8 cellular contexts compared by ENCODE assay signal in genomic region chr1:234533034-234533571, GRCh38. TPM values are rescaled to one million over a fixed set of nuclear protein-coding genes. Genes with fewer than 3 reads are reported as not detected.
DNase-seq lines count a peak whose midpoint lies in the region; ATAC-seq and TF ChIP-seq lines count a peak whose summit lies in the region.

No MANE protein-coding gene starts in this region.

- no peak for ATAC-seq in GM21737 (IDR thresholded peaks at IDR 0.05; ENCODE audit: unreplicated experiment)

- intact Hi-C loops in ovary (cut with DNase I): loop anchor here (2.0 to 10.0 kb wide), 7 partner anchors 34 to 462 kb away; no protein-coding TSS in a partner anchor

- 26 to 31% (median 28%) methylated on average over 8 of the region's 8 CpGs for WGBS in ovary, 3 donors

- H3K4me3 ChIP-seq in AG10803 (ENCODE audit: low read length) (0 out of 2 replicates have a peak overlapping the region, but pooled peaks have one; percentile 2), SK-N-MC (no peak overlapping the region), ovary (no peak overlapping the region)

- H3K9ac ChIP-seq in SK-N-MC (ENCODE audit: insufficient read length): no peak overlapping the region

- TF ChIP-seq CTCF in AG10803 (conservative IDR thresholded peaks at IDR 0.05; ENCODE audit: low read length) (0 out of 2 replicates have a peak, but pooled peaks have one; percentile 11), ovary (IDR thresholded peaks at IDR 0.05) (no peak)

- TF ChIP-seq POLR2A in ovary (IDR thresholded peaks at IDR 0.05): no peak

- H3K27ac ChIP-seq in SK-N-MC (peak overlapping the region; percentile 92), ovary (peak overlapping the region; percentile 47 to 98)

- TF ChIP-seq EP300 in ovary (IDR thresholded peaks at IDR 0.05): peak; percentile 12

- no peaks in the 10 kb centered on the region for H3K27me3 ChIP-seq in ovary

- H3K4me1 ChIP-seq in ovary (ENCODE audit: insufficient read depth): peaks cover 46% of the 10 kb centered on the region

- H3K36me3 ChIP-seq in SK-N-MC (ENCODE audit: insufficient read depth, low read length): no peaks in the 10 kb centered on the region
- H3K36me3 ChIP-seq in ovary: no peaks in the 10 kb centered on the region

- H3K9me3 ChIP-seq in SK-N-MC (ENCODE audit: low read depth, low read length) (no peaks in the 10 kb centered on the region), ovary (no peaks in the 10 kb centered on the region)

- DNase-seq in AG10803 (ENCODE audit: low read depth): peak; percentile 98
- no peak for DNase-seq in SK-N-MC (ENCODE audit: low read depth, low spot score)
- peak; percentile 91 for DNase-seq in fibroblast of the conjunctiva (ENCODE audit: low read depth)
- peak; percentile 62 to 79 (median 68) for DNase-seq in ovary
- DNase-seq in HuH-7 (ENCODE audit: low spot score): no peak
- DNase-seq in mesenteric fat pad (ENCODE audit: low spot score): no peak
- DNase-seq in NCI-H2171 treated with DMSO at 0.1 percent for 48 hours (lab: John Stamatoyannopoulos, UW): no peak

RNA-seq across cellular contexts. Expression of gene TARBP1, which starts 54.1 kb away (rescaled TPM):
- total RNA-seq in ovary (10 to 100 TPM in 4 of 7 donors, 1 to 10 TPM in 3; 5.5 to 26.3 (median 10.8) TPM), mesenteric fat pad (19.4 TPM)
- 10 to 100 TPM in 1 of 2 donors, 1 to 10 TPM in 1; 4.8 to 15.4 TPM for polyA plus RNA-seq in ovary

Comparison
In these comparisons a context has a peak if more than half of its experiments do, and no peak if none do; other contexts are left out.
1. DNase-seq: peak in AG10803 (single experiment), fibroblast of the conjunctiva (single experiment) and ovary (5 of 5); none in SK-N-MC (single experiment), HuH-7 (single experiment), mesenteric fat pad (single experiment) and NCI-H2171 treated with DMSO at 0.1 percent for 48 hours (single experiment).